Comparison of ENCODE assay signal across 1 cellular context in genomic region chr19:41909706-41910105, GRCh38.
TF ChIP-seq lines count a peak whose summit lies in the region.

No MANE protein-coding gene starts in this region.

TF ChIP-seq in H1, 55 proteins besides CTCF, POLR2A, EP300 and RAD21:
- TF ChIP-seq CBX5 (IDR thresholded peaks at IDR 0.05; ENCODE audit: low read depth, low read length), result no peak
- no peak for TF ChIP-seq CHD2 (IDR thresholded peaks at IDR 0.05; ENCODE audit: low read length)
- no peak for TF ChIP-seq GTF2F1 (IDR thresholded peaks at IDR 0.05; ENCODE audit: borderline replicate concordance, low read depth, low read length)
- no peak for TF ChIP-seq EGR1 (IDR thresholded peaks at IDR 0.05; ENCODE audit: borderline replicate concordance, low read depth, low read length)
- TF ChIP-seq SAP30 (IDR thresholded peaks at IDR 0.05; ENCODE audit: insufficient read depth, insufficient replicate concordance, low read length), result no peak
- no peak for TF ChIP-seq MAFK (IDR thresholded peaks at IDR 0.05; ENCODE audit: low read depth, low read length)
- TF ChIP-seq NRF1 (IDR thresholded peaks at IDR 0.05; ENCODE audit: low read depth, low read length), result no peak
- no peak for TF ChIP-seq JUN (IDR thresholded peaks at IDR 0.05; ENCODE audit: low read depth, low read length)
- TF ChIP-seq HDAC2 (IDR thresholded peaks at IDR 0.05; ENCODE audit: borderline replicate concordance in 1 of 2, low read depth in 2 of 2, low read length in 2 of 2), result no peak
- TF ChIP-seq YY1 (IDR thresholded peaks at IDR 0.05; ENCODE audit: low read depth, low read length), result no peak
- TF ChIP-seq BCL11A (IDR thresholded peaks at IDR 0.05; ENCODE audit: low read depth in 2 of 2, low read length in 2 of 2), result no peak
- no peak for TF ChIP-seq SP2 (IDR thresholded peaks at IDR 0.05; ENCODE audit: low read length)
- no peak for TF ChIP-seq KDM1A (IDR thresholded peaks at IDR 0.05; ENCODE audit: borderline replicate concordance, low read length)
- TF ChIP-seq TAF7 (optimal IDR thresholded peaks at IDR 0.05; ENCODE audit: borderline replicate concordance, low read depth, low read length), result no peak
- no peak for TF ChIP-seq SP4 (IDR thresholded peaks at IDR 0.05; ENCODE audit: low read length)
- no peak for TF ChIP-seq EZH2 (IDR thresholded peaks at IDR 0.05; ENCODE audit: low read depth, low read length, severe bottlenecking)
- TF ChIP-seq, protein P1, sequence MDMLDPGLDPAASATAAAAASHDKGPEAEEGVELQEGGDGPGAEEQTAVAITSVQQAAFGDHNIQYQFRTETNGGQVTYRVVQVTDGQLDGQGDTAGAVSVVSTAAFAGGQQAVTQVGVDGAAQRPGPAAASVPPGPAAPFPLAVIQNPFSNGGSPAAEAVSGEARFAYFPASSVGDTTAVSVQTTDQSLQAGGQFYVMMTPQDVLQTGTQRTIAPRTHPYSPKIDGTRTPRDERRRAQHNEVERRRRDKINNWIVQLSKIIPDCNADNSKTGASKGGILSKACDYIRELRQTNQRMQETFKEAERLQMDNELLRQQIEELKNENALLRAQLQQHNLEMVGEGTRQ (IDR thresholded peaks at IDR 0.05; ENCODE audit: low read length), result no peak
- no peak for TF ChIP-seq SIRT6 (IDR thresholded peaks at IDR 0.05; ENCODE audit: low read length)
- TF ChIP-seq NANOG (IDR thresholded peaks at IDR 0.05; ENCODE audit: insufficient read depth, low read depth, low read length, poor library complexity, severe bottlenecking), result no peak
- TF ChIP-seq CEBPB (IDR thresholded peaks at IDR 0.05; ENCODE audit: low read depth, low read length), result no peak
TF ChIP-seq in H1: peak in this region for 0.
